In genomic region chr12:6369916-6370575, GRCh38 we compare ENCODE assay signal across 12 cellular contexts. TPM values are rescaled to one million over a fixed set of nuclear protein-coding genes. Genes with fewer than 3 reads are reported as not detected.
DNase-seq lines count a peak whose midpoint lies in the region; ATAC-seq and TF ChIP-seq lines count a peak whose summit lies in the region.
"Had no signal": no experiment of that assay in that cellular context is flagged by ENCODE, and none has a peak within 500 bp of the region (broad histone marks: within the 10 kb centered on the region; RNA-seq: fewer than 3 reads in every experiment).

No MANE protein-coding gene starts in this region.

- H3K4me3 Mint-ChIP-seq in glutamatergic neuron (ENCODE audit: unreplicated experiment), result no peak overlapping the region
- H3K4me3 Mint-ChIP-seq: activated CD4-positive, alpha-beta memory T cell treated with anti-CD3 and anti-CD28 coated beads, Interleukin-2, amount 10 ng/mL, durations not matched to agents 7 days and 5 days had no signal

- H3K9me3 ChIP-seq in hepatocyte (ENCODE audit: low read depth), result no peaks in the 10 kb centered on the region
- no peaks in the 10 kb centered on the region for H3K9me3 ChIP-seq in sigmoid colon

- peaks cover 15% of the 10 kb centered on the region for H3K79me2 ChIP-seq in hepatocyte

- H3K4me1 ChIP-seq in hepatocyte (ENCODE audit: insufficient read depth), result peaks cover 31% of the 10 kb centered on the region
- H3K4me1 ChIP-seq in sigmoid colon, result peaks cover 0 to 44% (median 19%) of the 10 kb centered on the region in 4 donors

- no peak for TF ChIP-seq POLR2A in sigmoid colon (IDR thresholded peaks at IDR 0.05)

- peak overlapping the region; percentile 99 for H3K27ac ChIP-seq in RWPE1
- peak overlapping the region; percentile 93 for H3K27ac ChIP-seq in hepatocyte
- peak overlapping the region in 3 of 4 donors; percentile 50 to 82 (median 78) for H3K27ac ChIP-seq in sigmoid colon

- no peak for TF ChIP-seq CTCF in RWPE1 (conservative IDR thresholded peaks at IDR 0.05; ENCODE audit: low read depth)
- no peak for TF ChIP-seq CTCF in hepatocyte (IDR thresholded peaks at IDR 0.05; ENCODE audit: poor library complexity)
- TF ChIP-seq CTCF in sigmoid colon (IDR thresholded peaks at IDR 0.05), result no peak
- no peak for TF ChIP-seq CTCF in glutamatergic neuron (IDR thresholded peaks at IDR 0.05; ENCODE audit: partially characterized antibody, unreplicated experiment)

- H3K27ac Mint-ChIP-seq in glutamatergic neuron (ENCODE audit: unreplicated experiment), result no peak overlapping the region
- H3K27ac Mint-ChIP-seq: activated CD4-positive, alpha-beta memory T cell treated with anti-CD3 and anti-CD28 coated beads, Interleukin-2, amount 10 ng/mL, durations not matched to agents 7 days and 5 days had no signal

- H3K36me3 ChIP-seq in hepatocyte (replicated peaks; ENCODE audit: insufficient read depth, low read depth) (no peaks in the 10 kb centered on the region), sigmoid colon (no peaks in the 10 kb centered on the region)

- CTCF ChIA-PET in RWPE1 (lab: Yijun Ruan, JAX), result no interaction called here

- no peaks in the 10 kb centered on the region for H4K20me1 ChIP-seq in hepatocyte (ENCODE audit: insufficient read depth, poor library complexity, severe bottlenecking)

- H3K36me3 Mint-ChIP-seq in glutamatergic neuron (ENCODE audit: unreplicated experiment), result no peaks in the 10 kb centered on the region

- no peak for TF ChIP-seq EP300 in sigmoid colon (IDR thresholded peaks at IDR 0.05)

- WGBS in hepatocyte (ENCODE audit: low lambda C conversion rate, missing lambda C conversion rate), result 91% methylated on average over 9 of the region's 9 CpGs
- WGBS in sigmoid colon, 2 donors, result 76 to 89% methylated on average over 9 of the region's 9 CpGs

- H3K27me3 ChIP-seq in hepatocyte (no peaks in the 10 kb centered on the region), sigmoid colon (no peaks in the 10 kb centered on the region)

- no peak for ATAC-seq in HG03469 (IDR thresholded peaks at IDR 0.05; ENCODE audit: unreplicated experiment)

- DNase-seq in EH (ENCODE audit: low read depth), result peak; percentile 26
- no peak for DNase-seq in RWPE1 (ENCODE audit: low spot score)
- DNase-seq in hepatocyte (ENCODE audit: low spot score), result no peak
- no peak for DNase-seq in sigmoid colon
- DNase-seq in glutamatergic neuron, result no peak
- DNase-seq in NCI-H345 (lab: John Stamatoyannopoulos, UW), result no peak
- DNase-seq in CD1c-positive myeloid dendritic cell (ENCODE audit: extremely low spot score), result no peak
- DNase-seq: activated CD4-positive, alpha-beta memory T cell treated with anti-CD3 and anti-CD28 coated beads, Interleukin-2, amount 10 ng/mL, durations not matched to agents 7 days and 5 days; kidney glomerular epithelial cell; NCI-H510A had no signal

- intact Hi-C loops in sigmoid colon (cut with DNase I), result no loop called here

- H3K4me3 ChIP-seq in hepatocyte (no peak overlapping the region), sigmoid colon (no peak overlapping the region)

- H3K9me2 ChIP-seq in hepatocyte (replicated peaks; ENCODE audit: insufficient read depth), result no peaks in the 10 kb centered on the region

- POLR2A ChIA-PET in RWPE1 (lab: Yijun Ruan, JAX; ENCODE audit: low non-redundant PET), result interaction anchor here (0.8 to 1.8 kb wide), 2 partner anchors 9 to 29 kb away, joined by 4 to 5 read pairs; partner anchors contain the start of gene TNFRSF1A

- peak overlapping the region; percentile 67 for H3K4me2 ChIP-seq in hepatocyte

- H2AFZ ChIP-seq in hepatocyte, result no peak overlapping the region

- peaks cover 4% of the 10 kb centered on the region for H3K9me3 Mint-ChIP-seq in glutamatergic neuron (ENCODE audit: unreplicated experiment)
- H3K9me3 Mint-ChIP-seq: activated CD4-positive, alpha-beta memory T cell treated with anti-CD3 and anti-CD28 coated beads, Interleukin-2, amount 10 ng/mL, durations not matched to agents 7 days and 5 days had no signal

- H3K27me3 Mint-ChIP-seq in glutamatergic neuron (ENCODE audit: unreplicated experiment), result peaks cover 10% of the 10 kb centered on the region
- H3K27me3 Mint-ChIP-seq: activated CD4-positive, alpha-beta memory T cell treated with anti-CD3 and anti-CD28 coated beads, Interleukin-2, amount 10 ng/mL, durations not matched to agents 7 days and 5 days had no signal

- peaks cover 8% of the 10 kb centered on the region for H3K4me1 Mint-ChIP-seq in glutamatergic neuron (ENCODE audit: low read depth, unreplicated experiment)

RNA-seq across cellular contexts. Expression of gene SCNN1A, which starts 5.3 kb away (rescaled TPM):
- total RNA-seq in hepatocyte, result 21.7 and 28.6 TPM in 2 replicates
- 28.4 and 30.0 TPM in 2 replicates for polyA plus RNA-seq in hepatocyte
- total RNA-seq in sigmoid colon, result 1 to 10 TPM in 3 of 4 donors, under 1 TPM in 1; 0.82 to 7.2 (median 1.1) TPM
- 100 to 1,000 TPM in 1 of 3 donors, 10 to 100 TPM in 2; 51.1 to 169 (median 53.5) TPM for polyA plus RNA-seq in sigmoid colon
- 0.74 TPM for total RNA-seq in glutamatergic neuron (ENCODE audit: unreplicated experiment)

RNA-seq across cellular contexts. Expression of gene LTBR, which starts 13.9 kb away (rescaled TPM):
- total RNA-seq in hepatocyte, result 35.4 and 42.4 TPM in 2 replicates
- 75.2 and 79.8 TPM in 2 replicates for polyA plus RNA-seq in hepatocyte
- total RNA-seq in sigmoid colon, result 100 to 1,000 TPM in 3 of 4 donors, 10 to 100 TPM in 1; 85.2 to 200 (median 125) TPM
- 10 to 100 TPM; 36.3 to 85.2 (median 37.8) TPM for polyA plus RNA-seq in sigmoid colon
- total RNA-seq in glutamatergic neuron (ENCODE audit: unreplicated experiment), result not detected

RNA-seq across cellular contexts. Expression of gene TNFRSF1A, which starts 28.2 kb away (rescaled TPM):
- total RNA-seq in hepatocyte (110 and 147 TPM in 2 replicates), sigmoid colon (100 to 1,000 TPM; 135 to 191 (median 176) TPM), glutamatergic neuron (ENCODE audit: unreplicated experiment) (7.4 TPM)
- polyA plus RNA-seq in hepatocyte (168 and 188 TPM in 2 replicates), sigmoid colon (100 to 1,000 TPM in 1 of 3 donors, 10 to 100 TPM in 2; 31.7 to 107 (median 74.5) TPM)

RNA-seq across cellular contexts. Expression of gene PLEKHG6, which starts 59.6 kb away (rescaled TPM):
- total RNA-seq in hepatocyte, result 36.3 and 85.7 TPM in 2 replicates
- 43.6 and 52.2 TPM in 2 replicates for polyA plus RNA-seq in hepatocyte
- 1 to 10 TPM in 1 of 4 donors, under 1 TPM in 1, not detected in 2; 0.99 to 2.5 TPM for total RNA-seq in sigmoid colon
- 100 to 1,000 TPM in 1 of 3 donors, 10 to 100 TPM in 2; 61.3 to 146 (median 93.6) TPM for polyA plus RNA-seq in sigmoid colon
- not detected for total RNA-seq in glutamatergic neuron (ENCODE audit: unreplicated experiment)
- total RNA-seq: activated CD4-positive, alpha-beta memory T cell treated with anti-CD3 and anti-CD28 coated beads, Interleukin-2, amount 10 ng/mL, durations not matched to agents 7 days and 5 days; pulmonary artery endothelial cell had no signal

Comparison
In these comparisons a context has a peak if more than half of its experiments do, and no peak if none do; other contexts are left out.
1. RNA of gene LTBR, which starts 13.9 kb away (total RNA-seq): 85.2 to 200 TPM in sigmoid colon and 35.4 to 42.4 TPM in hepatocyte; not detected in glutamatergic neuron (single experiment); every median in the first group is over 10 times any median in the second.
2. RNA of gene TNFRSF1A, which starts 28.2 kb away (total RNA-seq): 135 to 191 TPM in sigmoid colon and 110 to 147 TPM in hepatocyte; 7.4 TPM in glutamatergic neuron (single experiment); every median in the first group is over 10 times any median in the second.
3. Peak in every context shown above with its lines, with median percentiles within 50 percentile points of each other: H3K27ac ChIP-seq.